ENCODE assay signal across 30 cellular contexts in the genomic region with DNA sequence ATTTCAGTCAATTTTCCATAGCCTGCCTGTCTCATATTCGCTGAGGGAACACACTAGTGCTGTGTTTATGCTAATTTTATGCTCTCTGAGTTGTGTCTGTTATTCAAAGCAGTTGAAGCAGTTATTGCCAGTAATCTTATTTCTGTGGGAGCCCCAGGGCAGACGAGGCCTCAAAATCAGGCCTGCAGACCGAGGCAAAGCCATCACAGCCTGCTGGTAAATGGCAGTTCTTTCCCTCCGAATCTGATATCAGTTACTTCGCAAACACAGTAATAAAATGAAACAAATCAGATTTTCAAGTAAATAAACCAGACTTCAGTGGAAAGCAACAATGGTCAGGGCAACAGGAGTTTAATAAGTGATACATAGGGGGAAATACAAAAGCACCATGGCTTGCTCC.
"Had no signal": no experiment of that assay in that cellular context is flagged by ENCODE, and none has a peak within 500 bp of the region (broad histone marks: within the 10 kb centered on the region; RNA-seq: fewer than 3 reads in every experiment).

No MANE protein-coding gene starts in this region.

- H3K4me3 Mint-ChIP-seq: activated CD4-positive, alpha-beta T cell treated with anti-CD3 and anti-CD28 coated beads, Interleukin-2, amount 10 ng/mL, durations not matched to agents 7 days and 5 days; activated CD8-positive, alpha-beta T cell treated with anti-CD3 and anti-CD28 coated beads, Interleukin-2, amount 10 ng/mL, durations not matched to agents 7 days and 5 days; activated naive CD4-positive, alpha-beta T cell treated with anti-CD3 and anti-CD28 coated beads for 36 hours; activated naive CD8-positive, alpha-beta T cell; activated naive CD8-positive, alpha-beta T cell treated with anti-CD3 and anti-CD28 coated beads, Interleukin-2, amount 50 U/mL, for 24 hours; activated T-cell treated with anti-CD3 and anti-CD28 coated beads, Interleukin-2, amount 50 U/mL, for 24 hours; activated T-helper 1 cell treated with anti-CD3 and anti-CD28 coated beads, Interleukin-12 subunit alpha, Interleukin-12 subunit beta, Interleukin-2, Interleukin-4 antibody, amounts not matched to agents 30 ng/mL and 10 ng/mL and 1 ng/mL, durations not matched to agents 14 hours and 24 hours and 36 hours; brain; T-helper 1 cell treated with Interleukin-12 subunit alpha and Interleukin-12 subunit beta and Interleukin-4 antibody, amounts not matched to agents 30 μg/mL and 1 μg/mL, for 36 hours; T-helper 2 cell treated with Interferon-gamma antibody and Interleukin-4, amounts not matched to agents 5 μg/mL and 100 μg/mL, for 36 hours had no signal

- H3K4me2 ChIP-seq: KMS-11 had no signal

- H3K36me3 Mint-ChIP-seq: activated naive CD8-positive, alpha-beta T cell; brain had no signal

- H3K27ac Mint-ChIP-seq: activated CD4-positive, alpha-beta T cell treated with anti-CD3 and anti-CD28 coated beads, Interleukin-2, amount 10 ng/mL, durations not matched to agents 7 days and 5 days; activated CD8-positive, alpha-beta T cell treated with anti-CD3 and anti-CD28 coated beads, Interleukin-2, amount 10 ng/mL, durations not matched to agents 7 days and 5 days; activated naive CD4-positive, alpha-beta T cell treated with anti-CD3 and anti-CD28 coated beads for 36 hours; activated naive CD8-positive, alpha-beta T cell; activated naive CD8-positive, alpha-beta T cell treated with anti-CD3 and anti-CD28 coated beads, Interleukin-2, amount 50 U/mL, for 24 hours; activated T-cell treated with anti-CD3 and anti-CD28 coated beads, Interleukin-2, amount 50 U/mL, for 24 hours; activated T-helper 1 cell treated with anti-CD3 and anti-CD28 coated beads, Interleukin-12 subunit alpha, Interleukin-12 subunit beta, Interleukin-2, Interleukin-4 antibody, amounts not matched to agents 30 ng/mL and 10 ng/mL and 1 ng/mL, durations not matched to agents 14 hours and 24 hours and 36 hours; T-helper 1 cell treated with Interleukin-12 subunit alpha and Interleukin-12 subunit beta and Interleukin-4 antibody, amounts not matched to agents 30 μg/mL and 1 μg/mL, for 36 hours; T-helper 2 cell treated with Interferon-gamma antibody and Interleukin-4, amounts not matched to agents 5 μg/mL and 100 μg/mL, for 36 hours had no signal

- DNase-seq: activated CD4-positive, alpha-beta T cell treated with anti-CD3 and anti-CD28 coated beads, Interleukin-2, amount 10 ng/mL, durations not matched to agents 7 days and 5 days; activated CD4-positive, alpha-beta T cell treated with anti-CD3 and anti-CD28 coated beads, Interleukin-2, amount 50 U/mL, for 48 hours; activated CD8-positive, alpha-beta T cell treated with anti-CD3 and anti-CD28 coated beads, Interleukin-2, amount 10 ng/mL, durations not matched to agents 7 days and 5 days; activated gamma-delta T cell treated with Interleukin-2 at 50 U/mL for 16 hours; activated naive CD4-positive, alpha-beta T cell treated with anti-CD3 and anti-CD28 coated beads for 36 hours; activated naive CD8-positive, alpha-beta T cell treated with anti-CD3 and anti-CD28 coated beads, Interleukin-2, amount 50 U/mL, for 24 hours; activated T-cell treated with anti-CD3 and anti-CD28 coated beads, Interleukin-2, amount 50 U/mL, for 24 hours; anterior cingulate cortex; caudate nucleus; cerebellar nuclear complex; NCI-H1105; NCI-H1417 treated with DMSO at 0.1 percent for 48 hours; NCI-H187 treated with DMSO at 0.1 percent for 48 hours; NCI-H2081; NCI-H226; NCI-H446 treated with DMSO at 0.1 percent for 48 hours; NCI-H524; NCI-H748 treated with DMSO at 0.1 percent for 48 hours; NK-92 treated with Interleukin-12 subunit alpha and Interleukin-12 subunit beta, amount 100 ng/mL, for 24 hours; PC-3; Peyer's patch; RPMI8226; SHP77 treated with DMSO at 0.1 percent for 48 hours had no signal

- H3K27me3 Mint-ChIP-seq: activated CD4-positive, alpha-beta T cell treated with anti-CD3 and anti-CD28 coated beads, Interleukin-2, amount 10 ng/mL, durations not matched to agents 7 days and 5 days; activated naive CD8-positive, alpha-beta T cell; activated naive CD8-positive, alpha-beta T cell treated with anti-CD3 and anti-CD28 coated beads, Interleukin-2, amount 50 U/mL, for 24 hours; activated T-cell treated with anti-CD3 and anti-CD28 coated beads, Interleukin-2, amount 50 U/mL, for 24 hours had no signal

- H3K27me3 ChIP-seq: Peyer's patch, SJSA1 had no signal

- H3K9ac ChIP-seq: KMS-11 had no signal

- H3K27ac ChIP-seq: KMS-11, Peyer's patch, SJSA1 had no signal

- H3K36me3 ChIP-seq: Peyer's patch, SJSA1 had no signal

- H3K4me1 Mint-ChIP-seq: activated CD4-positive, alpha-beta T cell treated with anti-CD3 and anti-CD28 coated beads, Interleukin-2, amount 10 ng/mL, durations not matched to agents 7 days and 5 days; activated naive CD8-positive, alpha-beta T cell treated with anti-CD3 and anti-CD28 coated beads, Interleukin-2, amount 50 U/mL, for 24 hours had no signal

- H3K9me3 ChIP-seq: Peyer's patch, SJSA1 had no signal

- H3K4me3 ChIP-seq: Peyer's patch, SJSA1 had no signal

- H3K4me1 ChIP-seq: Peyer's patch, SJSA1 had no signal

- ATAC-seq: activated CD8-positive, alpha-beta T cell treated with anti-CD3 and anti-CD28 coated beads, Interleukin-2, amount 10 ng/mL, durations not matched to agents 7 days and 5 days; activated naive CD8-positive, alpha-beta T cell treated with anti-CD3 and anti-CD28 coated beads, Interleukin-2, amount 50 U/mL, for 24 hours; PC-3 had no signal
